In genomic region chr21:45335151-45335760, GRCh38 we compare ENCODE assay signal across 16 cellular contexts.
"Had no signal": no experiment of that assay in that cellular context is flagged by ENCODE, and none has a peak within 500 bp of the region (broad histone marks: within the 10 kb centered on the region; RNA-seq: fewer than 3 reads in every experiment).

No MANE protein-coding gene starts in this region.

- H3K36me3 ChIP-seq: thyroid gland, WERI-Rb-1 had no signal

- ATAC-seq: body of pancreas, T-helper 17 cell had no signal

- H3K27me3 ChIP-seq: body of pancreas, thyroid gland had no signal

- H3K4me1 ChIP-seq: parathyroid adenoma had no signal

- H2AFZ ChIP-seq: parathyroid adenoma had no signal

- H3K27ac Mint-ChIP-seq: activated naive CD8-positive, alpha-beta T cell; T-helper 17 cell had no signal

- H3K27ac ChIP-seq: dorsolateral prefrontal cortex, epithelial cell of prostate, parathyroid adenoma, WERI-Rb-1 had no signal

- H3K9me3 ChIP-seq: body of pancreas, thyroid gland had no signal

- H3K36me3 Mint-ChIP-seq: activated naive CD8-positive, alpha-beta T cell had no signal

- DNase-seq: activated CD4-positive, alpha-beta T cell treated with anti-CD3 and anti-CD28 coated beads for 1 hour; activated CD4-positive, alpha-beta T cell treated with anti-CD3 and anti-CD28 coated beads, Interleukin-2, amount 50 U/mL, for 48 hours; amygdala; caudate nucleus; foreskin fibroblast; stimulated activated CD4-positive, alpha-beta T cell treated with anti-CD3 and anti-CD28 coated beads, Interleukin-2, amount 100 ng/mL, for 24 hours; stimulated activated naive CD4-positive, alpha-beta T cell treated with Interleukin-2 at 50 U/mL for 16 hours; T-helper 17 cell; WERI-Rb-1 had no signal

- H3K79me2 ChIP-seq: parathyroid adenoma had no signal

- H3K4me3 ChIP-seq: body of pancreas, dorsolateral prefrontal cortex, thyroid gland had no signal

- H3K27me3 Mint-ChIP-seq: activated naive CD8-positive, alpha-beta T cell had no signal

- H3K9ac ChIP-seq: parathyroid adenoma had no signal

- H3K4me3 Mint-ChIP-seq: activated naive CD8-positive, alpha-beta T cell; T-helper 17 cell had no signal

- H3K9me3 Mint-ChIP-seq: neural crest cell had no signal
